In genomic region chr11:27233654-27234042, GRCh38 we compare ENCODE assay signal across 11 cellular contexts.
DNase-seq lines count a peak whose midpoint lies in the region; ATAC-seq and TF ChIP-seq lines count a peak whose summit lies in the region.
"Had no signal": no experiment of that assay in that cellular context is flagged by ENCODE, and none has a peak within 500 bp of the region (broad histone marks: within the 10 kb centered on the region; RNA-seq: fewer than 3 reads in every experiment).

No MANE protein-coding gene starts in this region.

- no peak overlapping the region for H3K4me3 ChIP-seq in suprapubic skin
- H3K4me3 ChIP-seq in sigmoid colon: no peak overlapping the region

- H3K36me3 ChIP-seq in suprapubic skin: no peaks in the 10 kb centered on the region
- H3K36me3 ChIP-seq in sigmoid colon: no peaks in the 10 kb centered on the region

- TF ChIP-seq EP300 in suprapubic skin (IDR thresholded peaks at IDR 0.05) (no peak), sigmoid colon (IDR thresholded peaks at IDR 0.05) (no peak)

- TF ChIP-seq POLR2A in suprapubic skin (IDR thresholded peaks at IDR 0.05) (no peak), sigmoid colon (IDR thresholded peaks at IDR 0.05) (no peak)

- no peaks in the 10 kb centered on the region for H3K36me3 Mint-ChIP-seq in brain
- no peaks in the 10 kb centered on the region for H3K36me3 Mint-ChIP-seq in T-helper 2 cell treated with Interferon-gamma antibody and Interleukin-4, amounts not matched to agents 5 μg/mL and 100 μg/mL, for 36 hours (ENCODE audit: low read depth)
- H3K36me3 Mint-ChIP-seq: mesothelial cell of epicardium had no signal

- peak overlapping the region in 2 of 5 experiments; percentile 48 to 72 for H3K4me3 Mint-ChIP-seq in brain
- H3K4me3 Mint-ChIP-seq in T-helper 2 cell treated with Interferon-gamma antibody and Interleukin-4, amounts not matched to agents 5 μg/mL and 100 μg/mL, for 36 hours: no peak overlapping the region
- H3K4me3 Mint-ChIP-seq: mesothelial cell of epicardium; stimulated activated naive CD8-positive, alpha-beta T cell treated with anti-CD3 and anti-CD28 coated beads, Interleukin-15, Interleukin-2, amounts not matched to agents 100 ng/mL and 50 ng/mL, for 24 hours; T-helper 17 cell had no signal

- H3K9me3 Mint-ChIP-seq in brain: no peaks in the 10 kb centered on the region
- H3K9me3 Mint-ChIP-seq in T-helper 2 cell treated with Interferon-gamma antibody and Interleukin-4, amounts not matched to agents 5 μg/mL and 100 μg/mL, for 36 hours: no peaks in the 10 kb centered on the region
- H3K9me3 Mint-ChIP-seq: mesothelial cell of epicardium; stimulated activated naive CD8-positive, alpha-beta T cell treated with anti-CD3 and anti-CD28 coated beads, Interleukin-15, Interleukin-2, amounts not matched to agents 100 ng/mL and 50 ng/mL, for 24 hours had no signal

- no peaks in the 10 kb centered on the region for H3K9me3 ChIP-seq in suprapubic skin
- H3K9me3 ChIP-seq in sigmoid colon: no peaks in the 10 kb centered on the region

- no peaks in the 10 kb centered on the region for H3K27me3 ChIP-seq in suprapubic skin
- H3K27me3 ChIP-seq in sigmoid colon: no peaks in the 10 kb centered on the region

- intact Hi-C loops in sigmoid colon (cut with DNase I): no loop called here

- DNase-seq in NCI-H2227 treated with DMSO at 0.1 percent for 48 hours (lab: John Stamatoyannopoulos, UW): peak; percentile 29
- DNase-seq in NCI-H2227 (lab: John Stamatoyannopoulos, UW; ENCODE audit: unreplicated experiment): no peak
- DNase-seq in suprapubic skin (ENCODE audit: low spot score in 2 of 2): no peak
- no peak for DNase-seq in sigmoid colon
- no peak for DNase-seq in HuH-7.5 (ENCODE audit: low spot score)
- DNase-seq in T-helper 2 cell treated with Interferon-gamma antibody and Interleukin-4, amounts not matched to agents 5 μg/mL and 100 μg/mL, for 36 hours (ENCODE audit: low spot score): no peak
- DNase-seq: T-helper 17 cell had no signal

- H3K4me1 ChIP-seq in suprapubic skin (peaks cover 15% of the 10 kb centered on the region), sigmoid colon (peaks cover 0 to 82% (median 62%) of the 10 kb centered on the region in 4 donors)

- TF ChIP-seq CTCF in brain (conservative IDR thresholded peaks at IDR 0.05): no peak
- TF ChIP-seq CTCF in suprapubic skin (IDR thresholded peaks at IDR 0.05): no peak
- TF ChIP-seq CTCF in sigmoid colon (IDR thresholded peaks at IDR 0.05): no peak

- H3K27ac ChIP-seq in suprapubic skin (peak overlapping the region; percentile 10), sigmoid colon (peak overlapping the region in 2 of 4 donors; percentile 54 to 55)

- peaks cover 40% of the 10 kb centered on the region for H3K4me1 Mint-ChIP-seq in brain
- no peaks in the 10 kb centered on the region for H3K4me1 Mint-ChIP-seq in T-helper 2 cell treated with Interferon-gamma antibody and Interleukin-4, amounts not matched to agents 5 μg/mL and 100 μg/mL, for 36 hours (ENCODE audit: low read depth)

- ATAC-seq in HG03135 (IDR thresholded peaks at IDR 0.05; ENCODE audit: unreplicated experiment): peak; percentile 18

- H3K27me3 Mint-ChIP-seq in brain: peaks cover 8% of the 10 kb centered on the region
- peaks cover 3% of the 10 kb centered on the region for H3K27me3 Mint-ChIP-seq in T-helper 2 cell treated with Interferon-gamma antibody and Interleukin-4, amounts not matched to agents 5 μg/mL and 100 μg/mL, for 36 hours (ENCODE audit: low read depth)
- H3K27me3 Mint-ChIP-seq: stimulated activated naive CD8-positive, alpha-beta T cell treated with anti-CD3 and anti-CD28 coated beads, Interleukin-15, Interleukin-2, amounts not matched to agents 100 ng/mL and 50 ng/mL, for 24 hours had no signal

- 68% methylated on average over 3 of the region's 3 CpGs for WGBS in suprapubic skin
- 54 to 76% methylated on average over 3 of the region's 3 CpGs for WGBS in sigmoid colon, 2 donors

- peak overlapping the region in 4 of 5 experiments; percentile 67 to 98 (median 84) for H3K27ac Mint-ChIP-seq in brain
- H3K27ac Mint-ChIP-seq in T-helper 2 cell treated with Interferon-gamma antibody and Interleukin-4, amounts not matched to agents 5 μg/mL and 100 μg/mL, for 36 hours: no peak overlapping the region
- H3K27ac Mint-ChIP-seq: mesothelial cell of epicardium; stimulated activated naive CD8-positive, alpha-beta T cell treated with anti-CD3 and anti-CD28 coated beads, Interleukin-15, Interleukin-2, amounts not matched to agents 100 ng/mL and 50 ng/mL, for 24 hours; T-helper 17 cell had no signal
